In the genomic region with DNA sequence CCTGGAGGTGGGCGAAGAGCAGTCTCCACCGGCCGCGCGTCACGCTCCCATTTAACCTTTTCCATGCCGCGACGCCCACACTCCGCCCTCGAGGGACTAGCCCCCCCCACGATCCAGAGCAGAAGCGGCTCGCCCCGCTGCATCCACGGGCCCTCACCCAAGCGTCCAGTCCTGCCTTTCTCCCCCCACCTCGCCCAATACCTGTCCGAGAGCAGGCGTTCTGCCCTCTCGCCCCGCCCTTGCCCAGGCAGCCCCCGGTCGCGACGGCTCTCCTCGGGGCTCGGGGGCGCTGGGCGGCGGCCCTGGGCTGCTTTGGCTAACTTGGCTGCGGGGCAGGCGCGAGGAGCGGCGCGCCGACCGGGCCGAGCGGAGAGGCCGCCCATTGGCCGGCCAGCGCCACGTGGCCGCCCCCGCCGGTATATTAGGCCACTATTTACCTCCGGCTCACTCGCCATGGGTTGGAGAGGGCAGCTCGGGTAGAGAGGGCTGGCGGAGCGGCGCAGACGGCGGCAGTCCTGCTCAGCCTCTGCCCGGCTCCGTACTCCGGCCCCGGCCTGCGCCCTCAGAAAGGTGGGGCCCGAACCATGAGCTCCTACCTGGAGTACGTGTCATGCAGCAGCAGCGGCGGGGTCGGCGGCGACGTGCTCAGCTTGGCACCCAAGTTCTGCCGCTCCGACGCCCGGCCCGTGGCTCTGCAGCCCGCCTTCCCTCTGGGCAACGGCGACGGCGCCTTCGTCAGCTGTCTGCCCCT, we compare ENCODE assay signal across 8 cellular contexts. TPM values are rescaled to one million over a fixed set of nuclear protein-coding genes. Genes with fewer than 3 reads are reported as not detected.
DNase-seq lines count a peak whose midpoint lies in the region; FAIRE-seq and TF ChIP-seq lines count a peak whose summit lies in the region.

Gene HOXD1 (plus strand): TSS at position 451 of the 751 bp plus-strand sequence. CDS start 134 bp downstream, at position 585.

- no peak for TF ChIP-seq EP300 in sigmoid colon (IDR thresholded peaks at IDR 0.05)

- H3K27me3 ChIP-seq in astrocyte (ENCODE audit: insufficient read depth, low read length) (peaks cover 67% of the 10 kb centered on the region), iPS-15b (ENCODE audit: control insufficient read depth, insufficient read depth, low read length) (peaks cover 97% of the 10 kb centered on the region), sigmoid colon (peaks cover 32 to 96% (median 62%) of the 10 kb centered on the region in 3 donors)

- H3K4me1 ChIP-seq in astrocyte (ENCODE audit: insufficient read depth, low read length) (peaks cover 12% of the 10 kb centered on the region), iPS-15b (ENCODE audit: control insufficient read depth, insufficient read depth, low read length) (peaks cover 10% of the 10 kb centered on the region), sigmoid colon (peaks cover 0 to 30% (median 26%) of the 10 kb centered on the region in 4 donors)

- H3K36me3 ChIP-seq in astrocyte (ENCODE audit: insufficient read depth, low read length): no peaks in the 10 kb centered on the region
- no peaks in the 10 kb centered on the region for H3K36me3 ChIP-seq in iPS-15b (ENCODE audit: control insufficient read depth, insufficient read depth, low read length)
- no peaks in the 10 kb centered on the region for H3K36me3 ChIP-seq in sigmoid colon

- H3K27me3 Mint-ChIP-seq in astrocyte (ENCODE audit: low read depth, unreplicated experiment): peaks cover 84% of the 10 kb centered on the region

- TF ChIP-seq CTCF in astrocyte (IDR thresholded peaks at IDR 0.05; ENCODE audit: insufficient read depth, low read depth, low read length) (no peak), sigmoid colon (IDR thresholded peaks at IDR 0.05) (no peak)

- TF ChIP-seq POLR2A in sigmoid colon (IDR thresholded peaks at IDR 0.05): no peak

- H3K9me3 ChIP-seq in astrocyte (ENCODE audit: insufficient read depth, low read depth, low read length): no peaks in the 10 kb centered on the region
- H3K9me3 ChIP-seq in iPS-15b (ENCODE audit: control insufficient read depth, insufficient read depth, low read length): peaks cover 3% of the 10 kb centered on the region
- no peaks in the 10 kb centered on the region for H3K9me3 ChIP-seq in sigmoid colon

- peak within 1 kb of the TSS; percentile 78 for H2AFZ ChIP-seq in astrocyte (ENCODE audit: low read depth, low read length)

- H4K20me1 ChIP-seq in astrocyte (ENCODE audit: insufficient read depth, low read length): no peaks in the 10 kb centered on the region

- H3K4me1 Mint-ChIP-seq in astrocyte (ENCODE audit: low read depth, unreplicated experiment): no peaks in the 10 kb centered on the region

- H3K27ac Mint-ChIP-seq in astrocyte (ENCODE audit: unreplicated experiment): peak within 1 kb of the TSS; percentile 42

- peak within 1 kb of the TSS; percentile 81 for H3K4me3 Mint-ChIP-seq in astrocyte (ENCODE audit: unreplicated experiment)

- peak within 1 kb of the TSS; percentile 48 for H3K9ac ChIP-seq in astrocyte (ENCODE audit: low read length)
- no peak within 1 kb of the TSS for H3K9ac ChIP-seq in iPS-15b (ENCODE audit: low read depth, low read length)

- DNase-seq in activated CD8-positive, alpha-beta memory T cell treated with anti-CD3 and anti-CD28 coated beads for 24 hours: peak; percentile 58
- DNase-seq in activated CD8-positive, alpha-beta memory T cell treated with anti-CD3 and anti-CD28 coated beads, Interleukin-2, amount 50 U/mL, for 48 hours: no peak
- DNase-seq in NCI-H2029 treated with DMSO at 0.1 percent for 48 hours (lab: John Stamatoyannopoulos, UW): peak; percentile 29
- peak; percentile 26 for DNase-seq in astrocyte (ENCODE audit: low read depth)
- no peak for DNase-seq in sigmoid colon
- DNase-seq in UCSD-AML1 (lab: John Stamatoyannopoulos, UW; ENCODE audit: unreplicated experiment): no peak
- DNase-seq in NAMALWA (ENCODE audit: low spot score): no peak

- peak within 1 kb of the TSS; percentile 58 for H3K4me3 ChIP-seq in astrocyte (ENCODE audit: insufficient read depth, low read depth, low read length)
- peak within 1 kb of the TSS; percentile 43 for H3K4me3 ChIP-seq in iPS-15b (ENCODE audit: low read depth, low read length)
- peak within 1 kb of the TSS; percentile 35 to 55 (median 52) for H3K4me3 ChIP-seq in sigmoid colon

- H3K36me3 Mint-ChIP-seq in astrocyte (ENCODE audit: low read depth, unreplicated experiment): no peaks in the 10 kb centered on the region

- H3K27ac ChIP-seq in astrocyte (ENCODE audit: low read depth, low read length) (no peak within 1 kb of the TSS), sigmoid colon (peak within 1 kb of the TSS; percentile 9 to 54 (median 28))

- no peaks in the 10 kb centered on the region for H3K79me2 ChIP-seq in astrocyte (ENCODE audit: insufficient read depth, low read length)

- FAIRE-seq in astrocyte (lab: Jason Lieb, UNC): no peak

- H3K9me3 Mint-ChIP-seq in astrocyte (ENCODE audit: unreplicated experiment): peaks cover 6% of the 10 kb centered on the region

- 1% methylated on average over 80 of the region's 80 CpGs for WGBS in sigmoid colon, 2 donors

- intact Hi-C loops in sigmoid colon (cut with DNase I): no loop called here

- H3K4me2 ChIP-seq in astrocyte (ENCODE audit: low read length): peak within 1 kb of the TSS; percentile 86

RNA-seq across cellular contexts. Expression of gene HOXD1, which starts in this region (rescaled TPM):
- not detected in 2 replicates for total RNA-seq in astrocyte
- under 1 TPM in 3 of 4 donors, not detected in 1; 0.16 to 0.71 (median 0.41) TPM for total RNA-seq in sigmoid colon
- polyA plus RNA-seq in sigmoid colon: 1 to 10 TPM; 3.1 to 4.2 (median 3.6) TPM

Comparison
In these comparisons a context has a peak if more than half of its experiments do, and no peak if none do; other contexts are left out.
1. DNase-seq: peak in activated CD8-positive, alpha-beta memory T cell treated with anti-CD3 and anti-CD28 coated beads for 24 hours (single experiment) and NCI-H2029 treated with DMSO at 0.1 percent for 48 hours (single experiment); none in activated CD8-positive, alpha-beta memory T cell treated with anti-CD3 and anti-CD28 coated beads, Interleukin-2, amount 50 U/mL, for 48 hours (single experiment), sigmoid colon (single experiment), UCSD-AML1 (single experiment) and NAMALWA (single experiment).
2. Peak in DNase-seq, H3K4me3 ChIP-seq, H3K9ac ChIP-seq and H3K4me2 ChIP-seq in astrocyte; RNA of the gene not detected or under 1 TPM.
3. Peak in every context shown above with its lines, with median percentiles within 50 percentile points of each other: H3K4me3 ChIP-seq.